Comparison of ENCODE assay signal across 11 cellular contexts in genomic region chr12:57236925-57237652, GRCh38. TPM values are rescaled to one million over a fixed set of nuclear protein-coding genes. Genes with fewer than 3 reads are reported as not detected.
DNase-seq lines count a peak whose midpoint lies in the region; ATAC-seq and TF ChIP-seq lines count a peak whose summit lies in the region.
"Had no signal": no experiment of that assay in that cellular context is flagged by ENCODE, and none has a peak within 500 bp of the region (broad histone marks: within the 10 kb centered on the region; RNA-seq: fewer than 3 reads in every experiment).

No MANE protein-coding gene starts in this region.

- H2AFZ ChIP-seq in GM23338: no peak overlapping the region

- peaks cover 23% of the 10 kb centered on the region for H4K20me1 ChIP-seq in GM23338 (replicated peaks; ENCODE audit: insufficient read depth)

- DNase-seq in GM23338 (ENCODE audit: low spot score) (no peak), RWPE1 (ENCODE audit: low spot score) (no peak), sigmoid colon (peak; percentile 70), tibial nerve (ENCODE audit: low spot score in 2 of 2) (no peak), activated gamma-delta T cell treated with Interleukin-2 at 50 U/mL for 16 hours (no peak), CD1c-positive myeloid dendritic cell (ENCODE audit: extremely low spot score) (no peak), COLO668 (lab: John Stamatoyannopoulos, UW; ENCODE audit: unreplicated experiment) (no peak)
- DNase-seq: activated naive CD4-positive, alpha-beta T cell treated with anti-CD3 and anti-CD28 coated beads for 36 hours had no signal

- POLR2A ChIA-PET in RWPE1 (lab: Yijun Ruan, JAX; ENCODE audit: low non-redundant PET): no interaction called here

- no peak overlapping the region for H3K27ac Mint-ChIP-seq in GM23338
- H3K27ac Mint-ChIP-seq: activated naive CD4-positive, alpha-beta T cell treated with anti-CD3 and anti-CD28 coated beads for 36 hours had no signal

- peak overlapping the region; percentile 85 for H3K4me3 ChIP-seq in GM23338
- H3K4me3 ChIP-seq in esophagus (ENCODE audit: low read depth in 1 of 2, low read length in 2 of 2): peak overlapping the region; percentile 47 to 48
- H3K4me3 ChIP-seq in sigmoid colon: no peak overlapping the region
- H3K4me3 ChIP-seq in tibial nerve: peak overlapping the region in 1 of 4 donors; percentile 15
- H3K4me3 ChIP-seq: ovary had no signal

- TF ChIP-seq POLR2A in sigmoid colon (IDR thresholded peaks at IDR 0.05) (no peak), tibial nerve (IDR thresholded peaks at IDR 0.05) (no peak)

- H3K79me2 ChIP-seq in GM23338 (replicated peaks; ENCODE audit: insufficient read depth): 0 out of 2 replicates have a peak, but pooled peaks cover 3% of the 10 kb centered on the region

- peak overlapping the region; percentile 79 for H3K4me3 Mint-ChIP-seq in GM23338

- H3K9me3 ChIP-seq in esophagus (ENCODE audit: control insufficient read depth in 2 of 2, insufficient read depth in 1 of 2, low read depth in 1 of 2, low read length in 1 of 2): no peaks in the 10 kb centered on the region
- H3K9me3 ChIP-seq in sigmoid colon: no peaks in the 10 kb centered on the region
- no peaks in the 10 kb centered on the region for H3K9me3 ChIP-seq in tibial nerve
- H3K9me3 ChIP-seq: ovary had no signal

- no peaks in the 10 kb centered on the region; the same call in 2 of the 3 replicates for H3K9me3 Mint-ChIP-seq in GM23338
- H3K9me3 Mint-ChIP-seq: activated naive CD4-positive, alpha-beta T cell treated with anti-CD3 and anti-CD28 coated beads for 36 hours had no signal

- H3K36me3 Mint-ChIP-seq in GM23338 (ENCODE audit: low read depth): peaks cover 32% of the 10 kb centered on the region

- H3K36me3 ChIP-seq in GM23338 (ENCODE audit: insufficient read depth) (peaks cover 16% of the 10 kb centered on the region), esophagus (ENCODE audit: control insufficient read depth in 2 of 2, insufficient read depth in 2 of 2, low read length in 1 of 2) (peaks cover 9 to 23% of the 10 kb centered on the region in 2 donors), sigmoid colon (peaks cover 4 to 29% (median 16%) of the 10 kb centered on the region in 4 donors), tibial nerve (peaks cover 0 to 28% (median 12%) of the 10 kb centered on the region in 3 donors)
- H3K36me3 ChIP-seq: ovary had no signal

- CTCF ChIA-PET in RWPE1 (lab: Yijun Ruan, JAX): no interaction called here

- intact Hi-C loops in sigmoid colon (cut with DNase I): loop anchor here (5.0 kb wide), 1 partner anchor 165 kb away; no protein-coding TSS in a partner anchor

- no peak overlapping the region for H3K27ac ChIP-seq in GM23338 (ENCODE audit: low read depth)
- H3K27ac ChIP-seq in RWPE1: peak overlapping the region; percentile 36
- peak overlapping the region in 1 of 2 donors; percentile 72 for H3K27ac ChIP-seq in esophagus (ENCODE audit: low read depth in 2 of 2, low read length in 1 of 2)
- H3K27ac ChIP-seq in sigmoid colon: no peak overlapping the region
- no peak overlapping the region for H3K27ac ChIP-seq in tibial nerve
- H3K27ac ChIP-seq: ovary had no signal

- peak; percentile 0; the same call in 1 of the 3 replicates for ATAC-seq in GM23338
- ATAC-seq: HCT116 had no signal

- peaks cover 85% of the 10 kb centered on the region for H3K27me3 Mint-ChIP-seq in GM23338 (ENCODE audit: insufficient read depth, low read depth, poor library complexity)

- WGBS in esophagus, 2 donors: 21% methylated on average over 10 of the region's 10 CpGs
- WGBS in sigmoid colon, 2 donors: 20 to 28% methylated on average over 10 of the region's 10 CpGs
- 43 to 44% methylated on average over 10 of the region's 10 CpGs for WGBS in tibial nerve, 2 donors

- peaks cover 85% of the 10 kb centered on the region for H3K27me3 ChIP-seq in GM23338 (ENCODE audit: insufficient read depth)
- H3K27me3 ChIP-seq in esophagus (ENCODE audit: control insufficient read depth in 1 of 2, insufficient read depth in 2 of 2, low read length in 2 of 2): peaks cover 0 to 1% of the 10 kb centered on the region in 2 donors
- peaks cover 45 to 69% (median 65%) of the 10 kb centered on the region in 3 donors for H3K27me3 ChIP-seq in sigmoid colon
- H3K27me3 ChIP-seq in tibial nerve: peaks cover 0 to 56% of the 10 kb centered on the region in 2 donors

- peaks cover 42% of the 10 kb centered on the region for H3F3A ChIP-seq in GM23338 (replicated peaks; ENCODE audit: low read depth)

- TF ChIP-seq CTCF in GM23338 (conservative IDR thresholded peaks at IDR 0.05; ENCODE audit: low read depth in 2 of 2): no peak
- TF ChIP-seq CTCF in RWPE1 (conservative IDR thresholded peaks at IDR 0.05; ENCODE audit: low read depth): no peak
- no peak for TF ChIP-seq CTCF in sigmoid colon (IDR thresholded peaks at IDR 0.05)
- no peak for TF ChIP-seq CTCF in tibial nerve (IDR thresholded peaks at IDR 0.05)

- H3K4me1 ChIP-seq in GM23338 (ENCODE audit: insufficient read depth) (peaks cover 53% of the 10 kb centered on the region), esophagus (ENCODE audit: control insufficient read depth in 2 of 2, insufficient read depth in 2 of 2, low read length in 1 of 2) (peaks cover 11 to 50% of the 10 kb centered on the region in 2 donors), sigmoid colon (peaks cover 0 to 47% (median 41%) of the 10 kb centered on the region in 4 donors), tibial nerve (peaks cover 0 to 76% (median 49%) of the 10 kb centered on the region in 4 donors)

- no peak for TF ChIP-seq EP300 in sigmoid colon (IDR thresholded peaks at IDR 0.05)
- TF ChIP-seq EP300 in tibial nerve (IDR thresholded peaks at IDR 0.05): no peak

- peaks cover 72% of the 10 kb centered on the region for H3K4me1 Mint-ChIP-seq in GM23338

- peak overlapping the region; percentile 99; the same call in 1 of the 2 replicates for H3K4me2 ChIP-seq in GM23338

- no peaks in the 10 kb centered on the region for H3K9me2 ChIP-seq in GM23338 (ENCODE audit: insufficient read depth)

TF ChIP-seq in GM23338, 12 proteins besides CTCF, POLR2A, EP300 and RAD21:
- TF ChIP-seq EZH2 (IDR thresholded peaks at IDR 0.05; ENCODE audit: low read depth, unreplicated experiment) (peak; percentile 39), POLR2AphosphoS5 (IDR thresholded peaks at IDR 0.05; ENCODE audit: low read depth) (no peak), JUNB (IDR thresholded peaks at IDR 0.05; ENCODE audit: unreplicated experiment) (no peak), REST (IDR thresholded peaks at IDR 0.05; ENCODE audit: unreplicated experiment) (peak; percentile 44)
TF ChIP-seq in GM23338: peak in this region for 2.

RNA-seq across cellular contexts. Expression of gene SHMT2, which starts 7.6 kb away (rescaled TPM):
- total RNA-seq in GM23338 (2014; rRNA removed; shearing (Covaris generic)): 363 and 387 TPM in 2 replicates
- 125 and 131 TPM in 2 replicates for polyA plus RNA-seq in GM23338 (2016; fragmentation: Nextera tagmentation; extraction: Ambion mirVana)
- 10 to 100 TPM; 19.8 to 69.5 TPM for polyA plus RNA-seq in esophagus
- 10 to 100 TPM; 24.6 to 52.2 (median 34.5) TPM for total RNA-seq in sigmoid colon
- polyA plus RNA-seq in sigmoid colon: 100 to 1,000 TPM in 1 of 3 donors, 10 to 100 TPM in 2; 26.6 to 100 (median 29.4) TPM
- 10 to 100 TPM; 18.4 to 77.3 (median 32.6) TPM for total RNA-seq in tibial nerve

RNA-seq across cellular contexts. Expression of gene STAC3, which starts 13.9 kb away (rescaled TPM):
- 1.2 and 3.0 TPM in 2 replicates for total RNA-seq in GM23338 (2014; rRNA removed; shearing (Covaris generic))
- polyA plus RNA-seq in GM23338 (2016; fragmentation: Nextera tagmentation; extraction: Ambion mirVana): 0.48 and 0.59 TPM in 2 replicates
- 1 to 10 TPM in 1 of 2 donors, under 1 TPM in 1; 0.96 to 1.4 TPM for polyA plus RNA-seq in esophagus
- 1 to 10 TPM in 3 of 4 donors, under 1 TPM in 1; 0.41 to 2.8 (median 1.8) TPM for total RNA-seq in sigmoid colon
- polyA plus RNA-seq in sigmoid colon: 1 to 10 TPM; 1.2 to 4.6 (median 1.8) TPM
- 1 to 10 TPM in 3 of 4 donors, not detected in 1; 1.7 to 5.0 (median 3.6) TPM for total RNA-seq in tibial nerve

RNA-seq across cellular contexts. Expression of gene NXPH4, which starts 20.5 kb away (rescaled TPM):
- 1.5 and 4.5 TPM in 2 replicates for total RNA-seq in GM23338 (2014; rRNA removed; shearing (Covaris generic))
- polyA plus RNA-seq in GM23338 (2016; fragmentation: Nextera tagmentation; extraction: Ambion mirVana) (0.89 and 1.1 TPM in 2 replicates), esophagus (1 to 10 TPM in 1 of 2 donors, under 1 TPM in 1; 0.73 to 1.3 TPM), sigmoid colon (under 1 TPM in 1 of 3 donors, not detected in 2; 0.13 TPM)
- total RNA-seq in sigmoid colon (not detected), tibial nerve (1 to 10 TPM in 1 of 4 donors, not detected in 3; 4.2 TPM)

Comparison
In these comparisons a context has a peak if more than half of its experiments do, and no peak if none do; other contexts are left out.
1. H3K4me3 ChIP-seq: peak in GM23338 (single experiment) and esophagus (2 of 2); none in sigmoid colon (0 of 4).